ENCODE assay signal across 20 cellular contexts in genomic region chr11:33116535-33116934, GRCh38. TPM values are rescaled to one million over a fixed set of nuclear protein-coding genes. Genes with fewer than 3 reads are reported as not detected.
A peak's percentile ranks its signal among the peaks of the same experiment; 100 is the strongest.
DNase-seq lines count a peak whose midpoint lies in the region; ATAC-seq, FAIRE-seq and TF ChIP-seq lines count a peak whose summit lies in the region.
"Had no signal": no experiment of that assay in that cellular context is flagged by ENCODE, and none has a peak within 500 bp of the region (broad histone marks: within the 10 kb centered on the region; RNA-seq: fewer than 3 reads in every experiment).

No MANE protein-coding gene starts in this region.

- H3K79me2 ChIP-seq in PC-3 (ENCODE audit: low read length), result no peaks in the 10 kb centered on the region

- H3K9me3 Mint-ChIP-seq in activated T-helper 17 cell treated with anti-CD3 and anti-CD28 coated beads, Interleukin-2, amount 50 U/mL, for 72 hours, result no peaks in the 10 kb centered on the region
- H3K9me3 Mint-ChIP-seq: activated T-helper 2 cell treated with anti-CD3 and anti-CD28 coated beads, Interferon-gamma antibody, Interleukin-2, Interleukin-4, amounts not matched to agents 10 μg/mL and 5 μg/mL and 100 μg/mL, durations not matched to agents 14 hours and 24 hours and 36 hours; stimulated activated memory B cell treated with anti-CD40 and anti-IgM and Interleukin-4, amounts not matched to agents 10 μg/mL and 1 μg/mL and 100 μg/mL, for 72 hours had no signal

- H3K4me2 ChIP-seq in PC-3 (ENCODE audit: low read length), result peak overlapping the region; percentile 20

- no peaks in the 10 kb centered on the region for H3K27me3 Mint-ChIP-seq in activated T-helper 17 cell treated with anti-CD3 and anti-CD28 coated beads, Interleukin-2, amount 50 U/mL, for 72 hours
- H3K27me3 Mint-ChIP-seq: stimulated activated memory B cell treated with anti-CD40 and anti-IgM and Interleukin-4, amounts not matched to agents 10 μg/mL and 1 μg/mL and 100 μg/mL, for 72 hours had no signal

- H3K4me3 Mint-ChIP-seq in activated T-helper 17 cell treated with anti-CD3 and anti-CD28 coated beads, Interleukin-2, amount 50 U/mL, for 72 hours, result no peak overlapping the region
- H3K4me3 Mint-ChIP-seq: stimulated activated memory B cell treated with anti-CD40 and anti-IgM and Interleukin-4, amounts not matched to agents 10 μg/mL and 1 μg/mL and 100 μg/mL, for 72 hours had no signal

- TF ChIP-seq CTCF in PC-3 (conservative IDR thresholded peaks at IDR 0.05; ENCODE audit: low read depth, low read length) (no peak), epithelial cell of esophagus (IDR thresholded peaks at IDR 0.05; ENCODE audit: insufficient read depth, low read depth, low read length, missing control alignments) (no peak), right lobe of liver (IDR thresholded peaks at IDR 0.05) (no peak), stomach (IDR thresholded peaks at IDR 0.05) (no peak), lower leg skin (IDR thresholded peaks at IDR 0.05) (no peak), adrenal gland (IDR thresholded peaks at IDR 0.05) (no peak)

- no peak for TF ChIP-seq EP300 in stomach (IDR thresholded peaks at IDR 0.05)

- H3K4me3 ChIP-seq in PC-3 (ENCODE audit: low read length), result no peak overlapping the region
- no peak overlapping the region for H3K4me3 ChIP-seq in epithelial cell of esophagus (ENCODE audit: low read length)
- no peak overlapping the region for H3K4me3 ChIP-seq in right lobe of liver
- no peak overlapping the region for H3K4me3 ChIP-seq in stomach
- no peak overlapping the region for H3K4me3 ChIP-seq in lower leg skin (ENCODE audit: low read depth, poor library complexity, severe bottlenecking)
- no peak overlapping the region for H3K4me3 ChIP-seq in adrenal gland
- H3K4me3 ChIP-seq: skin epidermis had no signal

- TF ChIP-seq POLR2A in GM12892 (IDR thresholded peaks at IDR 0.05; ENCODE audit: low read depth, low read length), result no peak
- no peak for TF ChIP-seq POLR2A in right lobe of liver (IDR thresholded peaks at IDR 0.05)
- TF ChIP-seq POLR2A in stomach (IDR thresholded peaks at IDR 0.05), result no peak
- TF ChIP-seq POLR2A in lower leg skin (IDR thresholded peaks at IDR 0.05), result no peak
- no peak for TF ChIP-seq POLR2A in adrenal gland (IDR thresholded peaks at IDR 0.05)

- no peaks in the 10 kb centered on the region for H3K4me1 Mint-ChIP-seq in activated T-helper 17 cell treated with anti-CD3 and anti-CD28 coated beads, Interleukin-2, amount 50 U/mL, for 72 hours
- H3K4me1 Mint-ChIP-seq: stimulated activated memory B cell treated with anti-CD40 and anti-IgM and Interleukin-4, amounts not matched to agents 10 μg/mL and 1 μg/mL and 100 μg/mL, for 72 hours had no signal

- CTCF ChIA-PET in PC-3 (lab: Charles Lee), result no interaction called here

- no peaks in the 10 kb centered on the region for H3K9me2 ChIP-seq in PC-3 (replicated peaks; ENCODE audit: low read length)

- no peaks in the 10 kb centered on the region for H3F3A ChIP-seq in PC-3 (ENCODE audit: low read length, unreplicated experiment)

- H3K27ac ChIP-seq in PC-3 (ENCODE audit: low read length) (no peak overlapping the region), right lobe of liver (no peak overlapping the region), stomach (no peak overlapping the region), adrenal gland (no peak overlapping the region)
- H3K27ac ChIP-seq: skin epidermis had no signal

- H3K27ac Mint-ChIP-seq in activated T-helper 17 cell treated with anti-CD3 and anti-CD28 coated beads, Interleukin-2, amount 50 U/mL, for 72 hours, result no peak overlapping the region
- H3K27ac Mint-ChIP-seq: activated T-helper 2 cell treated with anti-CD3 and anti-CD28 coated beads, Interferon-gamma antibody, Interleukin-2, Interleukin-4, amounts not matched to agents 10 μg/mL and 5 μg/mL and 100 μg/mL, durations not matched to agents 14 hours and 24 hours and 36 hours; stimulated activated memory B cell treated with anti-CD40 and anti-IgM and Interleukin-4, amounts not matched to agents 10 μg/mL and 1 μg/mL and 100 μg/mL, for 72 hours had no signal

- intact Hi-C loops in PC-3 (cut with micrococcal nuclease), result no loop called here
- intact Hi-C loops in right lobe of liver (cut with DNase I), result no loop called here
- intact Hi-C loops in stomach (cut with DNase I; ENCODE audit: low total_unique reads), result no loop called here
- intact Hi-C loops in lower leg skin (cut with DNase I; ENCODE audit: low total_unique reads), result no loop called here
- intact Hi-C loops in adrenal gland (cut with DNase I), result no loop called here

- no peak overlapping the region for H3K9ac ChIP-seq in PC-3 (ENCODE audit: low read length)

- H2AFZ ChIP-seq in PC-3 (ENCODE audit: low read length), result no peak overlapping the region

- H3K36me3 ChIP-seq in PC-3 (ENCODE audit: low read depth, low read length), result no peaks in the 10 kb centered on the region
- H3K36me3 ChIP-seq in right lobe of liver, result no peaks in the 10 kb centered on the region
- H3K36me3 ChIP-seq in stomach, result no peaks in the 10 kb centered on the region
- no peaks in the 10 kb centered on the region for H3K36me3 ChIP-seq in adrenal gland (replicated peaks in 1 of 2)

- H3K9me3 ChIP-seq in PC-3 (ENCODE audit: low read length) (no peaks in the 10 kb centered on the region), right lobe of liver (no peaks in the 10 kb centered on the region), stomach (no peaks in the 10 kb centered on the region), adrenal gland (replicated peaks in 1 of 3) (peaks cover 0 to 5% (median 0%) of the 10 kb centered on the region in 3 donors)

- DNase-seq in GM12892 (ENCODE audit: insufficient read length), result no peak
- DNase-seq in PC-3, result peak; percentile 79
- DNase-seq in epithelial cell of esophagus (ENCODE audit: low read depth), result peak; percentile 82
- no peak for DNase-seq in right lobe of liver
- no peak for DNase-seq in stomach
- DNase-seq in lower leg skin (ENCODE audit: low spot score in 2 of 2), result no peak
- no peak for DNase-seq in adrenal gland
- DNase-seq: AML-193; aorta; DMS153; effector CD8-positive, alpha-beta T cell; foreskin melanocyte; GOT3; NCI-H1417 treated with DMSO at 0.1 percent for 48 hours; NCI-H446; occipital lobe had no signal

- H3K4me1 ChIP-seq in PC-3 (ENCODE audit: insufficient read depth, low read length) (peaks cover 13% of the 10 kb centered on the region), right lobe of liver (peaks cover 0 to 7% (median 3%) of the 10 kb centered on the region in 4 donors), stomach (peaks cover 0 to 21% (median 4%) of the 10 kb centered on the region in 4 donors), adrenal gland (replicated peaks in 1 of 2) (no peaks in the 10 kb centered on the region)

- H3K36me3 Mint-ChIP-seq in activated T-helper 17 cell treated with anti-CD3 and anti-CD28 coated beads, Interleukin-2, amount 50 U/mL, for 72 hours (ENCODE audit: low read depth), result no peaks in the 10 kb centered on the region
- H3K36me3 Mint-ChIP-seq: stimulated activated memory B cell treated with anti-CD40 and anti-IgM and Interleukin-4, amounts not matched to agents 10 μg/mL and 1 μg/mL and 100 μg/mL, for 72 hours had no signal

- FAIRE-seq in GM12892 (lab: Jason Lieb, UNC), result peak; percentile 56

- 0 out of 2 replicates have a peak, but pooled peaks cover 5% of the 10 kb centered on the region for H4K20me1 ChIP-seq in PC-3 (ENCODE audit: low read length)

- POLR2A ChIA-PET in PC-3 (lab: Charles Lee; ENCODE audit: unreplicated experiment), result no interaction called here

- no TSS peak for BruUV-seq in PC-3 (replicated peaks; lab: Mats Ljungman, UMichigan)

- ATAC-seq in PC-3 (peak; percentile 96), right lobe of liver (peak; percentile 42 to 99 (median 60))
- ATAC-seq in activated T-helper 17 cell treated with anti-CD3 and anti-CD28 coated beads, Interleukin-2, amount 50 U/mL, for 72 hours (replicated peaks), result no peak
- ATAC-seq: stimulated activated memory B cell treated with anti-CD40 and anti-IgM and Interleukin-4, amounts not matched to agents 10 μg/mL and 1 μg/mL and 100 μg/mL, for 72 hours had no signal

- H3K27me3 ChIP-seq in PC-3 (ENCODE audit: low read length) (no peaks in the 10 kb centered on the region), right lobe of liver (no peaks in the 10 kb centered on the region), stomach (no peaks in the 10 kb centered on the region), adrenal gland (no peaks in the 10 kb centered on the region)

RNA-seq across cellular contexts. Expression of gene CSTF3, which starts 44.7 kb away (rescaled TPM):
- 52.3 TPM for polyA plus RNA-seq in GM12892 (2012; ENCODE audit: missing spikeins)
- total RNA-seq in PC-3 (2014; rRNA removed), result 18.5 and 30.0 TPM in 2 replicates
- total RNA-seq in right lobe of liver, result 10 to 100 TPM; 11.5 to 14.0 (median 12.0) TPM
- 10 to 100 TPM in 3 of 5 donors, 1 to 10 TPM in 2; 1.8 to 47.9 (median 10.7) TPM for total RNA-seq in stomach
- polyA plus RNA-seq in stomach, result 10 to 100 TPM in 2 of 3 donors, 1 to 10 TPM in 1; 9.2 to 25.0 (median 13.9) TPM
- 1 to 10 TPM; 7.1 to 9.8 (median 8.4) TPM for total RNA-seq in lower leg skin
- total RNA-seq in activated T-helper 17 cell treated with anti-CD3 and anti-CD28 coated beads, Interleukin-2, amount 50 U/mL, for 72 hours, result 10 to 100 TPM; 20.6 to 28.4 TPM
- total RNA-seq in adrenal gland, result 10 to 100 TPM in 5 of 8 donors, 1 to 10 TPM in 3; 6.9 to 25.1 (median 16.5) TPM
- polyA plus RNA-seq in adrenal gland, result 10 to 100 TPM; 40.6 to 59.7 (median 40.8) TPM

Comparison
In these comparisons a context has a peak if more than half of its experiments do, and no peak if none do; other contexts are left out.
1. DNase-seq: peak in PC-3 (single experiment) and epithelial cell of esophagus (single experiment); none in GM12892 (single experiment), right lobe of liver (0 of 3), stomach (single experiment), lower leg skin (0 of 2) and adrenal gland (0 of 7).